Comparison of ENCODE assay signal across 1 cellular context in genomic region chr11:8722156-8722555, GRCh38.
TF ChIP-seq lines count a peak whose summit lies in the region.

No MANE protein-coding gene starts in this region.

TF ChIP-seq in K562, 482 proteins besides CTCF, POLR2A, EP300 and RAD21:
- TF ChIP-seq PKNOX1 (IDR thresholded peaks at IDR 0.05) = peak; percentile 92
- no peak for TF ChIP-seq PBX2 (CRISPR knock-in tag; IDR thresholded peaks at IDR 0.05; ENCODE audit: low read depth)
- TF ChIP-seq PBX2 (tag; conservative IDR thresholded peaks at IDR 0.05; ENCODE audit: low read depth) = peak; percentile 54
- no peak for TF ChIP-seq GATA2 (CRISPR knock-in tag; IDR thresholded peaks at IDR 0.05)
- no peak for TF ChIP-seq ZNF75A (CRISPR knock-in tag; IDR thresholded peaks at IDR 0.05)
- TF ChIP-seq ZNF280B (CRISPR knock-in tag; IDR thresholded peaks at IDR 0.05) = no peak
- TF ChIP-seq SMAD4 (CRISPR knock-in tag; conservative IDR thresholded peaks at IDR 0.05) = no peak
- peak in 1 of 3 experiments; percentile 23 for TF ChIP-seq YY1 (IDR thresholded peaks at IDR 0.05; ENCODE audit: borderline replicate concordance in 1 of 3, control insufficient read depth in 1 of 3, extremely low read depth in 1 of 3, insufficient read depth in 3 of 3, insufficient read length in 1 of 3, insufficient replicate concordance in 2 of 3, low read depth in 1 of 3, low read length in 2 of 3)
- TF ChIP-seq HMGN3 (IDR thresholded peaks at IDR 0.05; ENCODE audit: borderline replicate concordance, extremely low read depth, insufficient read length, low read depth, low read length) = no peak
- no peak for TF ChIP-seq ZNF398 (CRISPR knock-in tag; IDR thresholded peaks at IDR 0.05)
TF ChIP-seq in K562: peak in this region for 3.
